Comparison of ENCODE assay signal across 3 cellular contexts in genomic region chr20:57118964-57119363, GRCh38.
A peak's percentile ranks its signal among the peaks of the same experiment; 100 is the strongest.
TF ChIP-seq lines count a peak whose summit lies in the region.

No MANE protein-coding gene starts in this region.

TF ChIP-seq in HepG2, 621 proteins besides CTCF, POLR2A, EP300 and RAD21:
- no peak for TF ChIP-seq ETV5 (CRISPR knock-in tag; IDR thresholded peaks at IDR 0.05; ENCODE audit: borderline replicate concordance)
- 0 out of 2 replicates have a peak, but pooled peaks have one; percentile 17 for TF ChIP-seq CEBPB (IDR thresholded peaks at IDR 0.05; ENCODE audit: borderline replicate concordance, low read depth, low read length)

TF ChIP-seq in GM12878, 131 proteins besides CTCF, POLR2A, EP300 and RAD21:
- TF ChIP-seq ZNF274 (IDR thresholded peaks at IDR 0.05; ENCODE audit: insufficient read depth, insufficient read length) (no peak), NFXL1 (IDR thresholded peaks at IDR 0.05; ENCODE audit: borderline replicate concordance) (peak; percentile 76; the same call in 1 of the 2 replicates), ATF7 (IDR thresholded peaks at IDR 0.05; ENCODE audit: low read depth) (no peak)

TF ChIP-seq in K562, 482 proteins besides CTCF, POLR2A, EP300 and RAD21:
- no peak for TF ChIP-seq SRSF3 (IDR thresholded peaks at IDR 0.05; ENCODE audit: insufficient read depth, low read length)
- no peak for TF ChIP-seq DACH1 (IDR thresholded peaks at IDR 0.05; ENCODE audit: partially characterized antibody)
- no peak for TF ChIP-seq CUX1 (CRISPR knock-in tag; IDR thresholded peaks at IDR 0.05)
- TF ChIP-seq PREB (CRISPR knock-in tag; IDR thresholded peaks at IDR 0.05): no peak
- 0 out of 2 replicates have a peak, but pooled peaks have one; percentile 51 for TF ChIP-seq ATF3 (IDR thresholded peaks at IDR 0.05)
- no peak for TF ChIP-seq ATF3 (CRISPR knock-in tag; conservative IDR thresholded peaks at IDR 0.05)
- no peak for TF ChIP-seq ZNF445 (CRISPR knock-in tag; IDR thresholded peaks at IDR 0.05; ENCODE audit: low read depth)
- no peak for TF ChIP-seq ZNF655 (CRISPR knock-in tag; IDR thresholded peaks at IDR 0.05)
- TF ChIP-seq CHAMP1 (IDR thresholded peaks at IDR 0.05): no peak
- TF ChIP-seq ZBTB11 (CRISPR knock-in tag; IDR thresholded peaks at IDR 0.05): peak in 1 of 3 experiments; percentile 60; a peak in 1 of 6 replicates
